ENCODE assay signal across 17 cellular contexts in genomic region chr5:113040672-113041071, GRCh38.
DNase-seq lines count a peak whose midpoint lies in the region; ATAC-seq, FAIRE-seq and TF ChIP-seq lines count a peak whose summit lies in the region.
"Had no signal": no experiment of that assay in that cellular context is flagged by ENCODE, and none has a peak within 500 bp of the region (broad histone marks: within the 10 kb centered on the region; RNA-seq: fewer than 3 reads in every experiment).

No MANE protein-coding gene starts in this region.

- no peak overlapping the region for H3K4me3 Mint-ChIP-seq in endodermal cell
- H3K4me3 Mint-ChIP-seq: CD4-positive, CD25-positive, alpha-beta regulatory T cell; HFFc6 had no signal

- H3K9me1 ChIP-seq in IMR-90 (ENCODE audit: insufficient read depth, low read length), result no peaks in the 10 kb centered on the region; the same call in 1 of the 2 replicates

- dilution Hi-C loops in IMR-90 (cut with HindIII; ENCODE audit: low sequenced_read_pairs, unreplicated experiment), result no loop called here

- no peaks in the 10 kb centered on the region for H3K79me2 ChIP-seq in HepG2 (ENCODE audit: insufficient read depth, low read length)

- H3K14ac ChIP-seq in IMR-90 (replicated peaks; ENCODE audit: low read depth, low read length), result no peak overlapping the region

- TF ChIP-seq RAD21 in HepG2 (CRISPR knock-in tag; IDR thresholded peaks at IDR 0.05) (no peak), IMR-90 (IDR thresholded peaks at IDR 0.05; ENCODE audit: low read length) (no peak)

- TF ChIP-seq EP300 in HepG2 (IDR thresholded peaks at IDR 0.05; ENCODE audit: low read depth in 2 of 2, low read length in 2 of 2), result no peak
- TF ChIP-seq EP300 in HepG2 (CRISPR knock-in tag; IDR thresholded peaks at IDR 0.05; ENCODE audit: borderline replicate concordance), result no peak

- H3K27me3 ChIP-seq in HepG2 (ENCODE audit: control insufficient read depth in 1 of 2, insufficient read depth in 2 of 2, low read length in 2 of 2), result no peaks in the 10 kb centered on the region
- no peaks in the 10 kb centered on the region for H3K27me3 ChIP-seq in right lobe of liver
- no peaks in the 10 kb centered on the region for H3K27me3 ChIP-seq in IMR-90 (ENCODE audit: control insufficient read depth, insufficient read depth, low read length)
- no peaks in the 10 kb centered on the region for H3K27me3 ChIP-seq in endodermal cell (ENCODE audit: control insufficient read depth, insufficient read depth, low read length, poor library complexity, severe bottlenecking)

- no peak overlapping the region for H3K56ac ChIP-seq in IMR-90 (ENCODE audit: extremely low read depth, insufficient read depth, low read length)

- H2AK5ac ChIP-seq in IMR-90 (ENCODE audit: low read depth, low read length), result no peak overlapping the region

- POLR2A ChIA-PET in HepG2 (lab: Yijun Ruan, JAX) (no interaction called here), IMR-90 (lab: Charles Lee; ENCODE audit: unreplicated experiment) (no interaction called here)

- no peak overlapping the region for H3K4ac ChIP-seq in IMR-90 (ENCODE audit: low read depth, low read length)

- no peaks in the 10 kb centered on the region for H3K36me3 ChIP-seq in HepG2 (replicated peaks in 1 of 2; ENCODE audit: control insufficient read depth in 1 of 2, insufficient read depth in 2 of 2, low read length in 2 of 2)
- H3K36me3 ChIP-seq in right lobe of liver, result peaks cover 0 to 61% (median 12%) of the 10 kb centered on the region in 4 donors
- H3K36me3 ChIP-seq in IMR-90 (ENCODE audit: control insufficient read depth, insufficient read depth, low read length), result peaks cover 44% of the 10 kb centered on the region
- H3K36me3 ChIP-seq in endodermal cell (ENCODE audit: control insufficient read depth, insufficient read depth, low read length), result peaks cover 94% of the 10 kb centered on the region

- H2AK9ac ChIP-seq in IMR-90 (replicated peaks; ENCODE audit: low read depth, low read length, poor library complexity), result no peak overlapping the region

- DNase-seq in HepG2 (ENCODE audit: low spot score) (no peak), right lobe of liver (no peak), IMR-90 (no peak), endodermal cell (peak; percentile 1), ureter (ENCODE audit: low spot score) (peak; percentile 13), hypothalamus (lab: John Stamatoyannopoulos, UW) (no peak), nucleus accumbens (lab: John Stamatoyannopoulos, UW) (no peak)
- DNase-seq in stimulated activated CD4-positive, alpha-beta T cell treated with anti-CD3 and anti-CD28 coated beads, Interleukin-1b, Interleukin-23, amount 100 ng/mL, for 48 hours, result no peak
- DNase-seq: CD4-positive, CD25-positive, alpha-beta regulatory T cell; DMS79; GDM1; HCEC 1CT; HFFc6; KBM-7 had no signal

- no peak for ATAC-seq in HepG2
- no peak for ATAC-seq in right lobe of liver
- ATAC-seq in IMR-90 (ENCODE audit: low read depth), result no peak

- in situ Hi-C loops in HepG2 (cut with HindIII; ENCODE audit: extremely low pct_ligation_motif_present, low pct_unique_long_range_greater_than_20kb) (loop anchor here (25.0 kb wide), 1 partner anchor 472 kb away; the partner anchor contains the start of gene YTHDC2), IMR-90 (cut with MboI; ENCODE audit: low sequenced_read_pairs) (no loop called here)

- H3K9me3 ChIP-seq in HepG2 (ENCODE audit: low read length), result no peaks in the 10 kb centered on the region
- no peaks in the 10 kb centered on the region for H3K9me3 ChIP-seq in right lobe of liver
- H3K9me3 ChIP-seq in IMR-90 (ENCODE audit: control insufficient read depth, insufficient read depth, low read length), result no peaks in the 10 kb centered on the region
- H3K9me3 ChIP-seq in endodermal cell (ENCODE audit: control insufficient read depth, low read length), result no peaks in the 10 kb centered on the region

- peaks cover 0 to 2% of the 10 kb centered on the region in 2 experiments; a peak in 2 of 4 replicates for H3K79me1 ChIP-seq in IMR-90 (ENCODE audit: low read depth in 1 of 2, low read length in 2 of 2)

- no peak overlapping the region for H3K4me3 ChIP-seq in HepG2 (replicated peaks in 1 of 3; ENCODE audit: insufficient read depth in 1 of 3, low read depth in 2 of 3, low read length in 3 of 3)
- no peak overlapping the region for H3K4me3 ChIP-seq in right lobe of liver
- no peak overlapping the region for H3K4me3 ChIP-seq in IMR-90 (ENCODE audit: insufficient read depth, low read depth, low read length)
- H3K4me3 ChIP-seq in endodermal cell (ENCODE audit: low read length), result no peak overlapping the region

- H3K23ac ChIP-seq in IMR-90 (ENCODE audit: low read depth, low read length), result no peak overlapping the region

- H3K18ac ChIP-seq in IMR-90 (ENCODE audit: low read depth, low read length), result no peak overlapping the region

- no peak for TF ChIP-seq CTCF in HepG2 (CRISPR knock-in tag; IDR thresholded peaks at IDR 0.05)
- TF ChIP-seq CTCF in right lobe of liver (IDR thresholded peaks at IDR 0.05), result no peak
- TF ChIP-seq CTCF in IMR-90 (conservative IDR thresholded peaks at IDR 0.05; ENCODE audit: low read depth, low read length), result no peak
- no peak for TF ChIP-seq CTCF in endodermal cell (conservative IDR thresholded peaks at IDR 0.05)

- 61% methylated on average over 3 of the region's 3 CpGs for WGBS in HepG2 (ENCODE audit: low lambda C conversion rate)
- 91% methylated on average over 3 of the region's 3 CpGs for WGBS in right lobe of liver (ENCODE audit: insufficient coverage, low coverage, low lambda C conversion rate, missing lambda C conversion rate)
- WGBS in IMR-90 (ENCODE audit: extremely low coverage in 2 of 2, insufficient read length in 1 of 2), 2 experiments, result no CpG with 5 or more reads among the region's 3 CpGs
- 92 to 93% methylated on average over 3 of the region's 3 CpGs for WGBS in endodermal cell (ENCODE audit: insufficient coverage in 1 of 2, insufficient read length in 1 of 2), 2 experiments

- H2BK20ac ChIP-seq in IMR-90 (ENCODE audit: low read depth, low read length), result no peak overlapping the region

- no peak overlapping the region for H2BK15ac ChIP-seq in IMR-90 (ENCODE audit: low read depth, low read length)

- H3K27me3 Mint-ChIP-seq in endodermal cell (ENCODE audit: insufficient read depth), result no peaks in the 10 kb centered on the region
- H3K27me3 Mint-ChIP-seq: CD4-positive, CD25-positive, alpha-beta regulatory T cell had no signal

- H3K9me3 Mint-ChIP-seq in endodermal cell, result no peaks in the 10 kb centered on the region
- H3K9me3 Mint-ChIP-seq: CD4-positive, CD25-positive, alpha-beta regulatory T cell; HFFc6 had no signal

- H3K27ac ChIP-seq in HepG2 (ENCODE audit: extremely low read length, insufficient read depth, low read length) (no peak overlapping the region), right lobe of liver (no peak overlapping the region), IMR-90 (ENCODE audit: insufficient read depth, low read length) (no peak overlapping the region), endodermal cell (ENCODE audit: low read depth, low read length) (no peak overlapping the region)

- H4K91ac ChIP-seq in IMR-90 (ENCODE audit: insufficient read depth, low read depth, low read length), result no peak overlapping the region

- TF ChIP-seq POLR2A in HepG2 (IDR thresholded peaks at IDR 0.05; ENCODE audit: insufficient read depth in 1 of 2, low read depth in 2 of 2, low read length in 2 of 2) (no peak), right lobe of liver (IDR thresholded peaks at IDR 0.05) (no peak), IMR-90 (IDR thresholded peaks at IDR 0.05; ENCODE audit: low read depth, low read length) (no peak)

- H2BK5ac ChIP-seq in IMR-90 (ENCODE audit: low read depth, low read length, poor library complexity, severe bottlenecking), result no peak overlapping the region

- intact Hi-C loops in HepG2 (cut with micrococcal nuclease; ENCODE audit: unreplicated experiment), result loop anchor here (5.0 kb wide), 1 partner anchor 567 kb away; no protein-coding TSS in a partner anchor
- intact Hi-C loops in right lobe of liver (cut with DNase I), result no loop called here
- intact Hi-C loops in IMR-90 (cut with micrococcal nuclease), result no loop called here

- no peak overlapping the region for H3K9ac ChIP-seq in HepG2 (ENCODE audit: insufficient read depth, low read depth, low read length)
- H3K9ac ChIP-seq in IMR-90 (ENCODE audit: low read depth, low read length), result no peak overlapping the region
- H3K9ac ChIP-seq in endodermal cell (ENCODE audit: extremely low read depth, low read length, poor library complexity, severe bottlenecking), result no peak overlapping the region

- H3K36me3 Mint-ChIP-seq in endodermal cell (ENCODE audit: low read depth), result peaks cover 84% of the 10 kb centered on the region

- CTCF ChIA-PET in HepG2 (lab: Yijun Ruan, JAX; ENCODE audit: low intra/inter-chr PET ratio, low total read pairs), result no interaction called here
- CTCF ChIA-PET in IMR-90 (lab: Yijun Ruan, JAX), result interaction anchor here (0.8 to 1.0 kb wide), 2 partner anchors 44 to 289 kb away, joined by 3 to 5 read pairs; no protein-coding TSS in a partner anchor

- H4K5ac ChIP-seq in IMR-90 (ENCODE audit: low read depth, low read length), result no peak overlapping the region

- H4K20me1 ChIP-seq in HepG2 (ENCODE audit: insufficient read depth, low read length) (no peaks in the 10 kb centered on the region), IMR-90 (ENCODE audit: insufficient read depth, low read length) (no peaks in the 10 kb centered on the region)

- FAIRE-seq in HepG2 (lab: Jason Lieb, UNC), result no peak
- FAIRE-seq: A204.1, GM12892, HTR-8/SVneo had no signal

- H3K4me2 ChIP-seq in HepG2 (ENCODE audit: low read depth, low read length) (no peak overlapping the region), IMR-90 (ENCODE audit: low read depth, low read length) (no peak overlapping the region)

- H4K8ac ChIP-seq in IMR-90 (ENCODE audit: low read depth in 2 of 2, low read length in 2 of 2), result no peak overlapping the region

- H2AFZ ChIP-seq in HepG2 (ENCODE audit: low read length), result no peak overlapping the region
- no peak overlapping the region for H2AFZ ChIP-seq in IMR-90 (replicated peaks; ENCODE audit: low read length, poor library complexity)

- no peak overlapping the region for H3K27ac Mint-ChIP-seq in endodermal cell
- H3K27ac Mint-ChIP-seq: CD4-positive, CD25-positive, alpha-beta regulatory T cell; HFFc6 had no signal

- H2BK120ac ChIP-seq in IMR-90 (ENCODE audit: low read depth, low read length), result no peak overlapping the region

- peaks cover 3% of the 10 kb centered on the region for H3K4me1 Mint-ChIP-seq in endodermal cell

- BruUV-seq in HepG2 (replicated peaks; lab: Mats Ljungman, UMichigan) (no TSS peak), IMR-90 (replicated peaks; lab: Mats Ljungman, UMichigan) (no TSS peak)

- H3K4me1 ChIP-seq in HepG2 (ENCODE audit: insufficient read depth, low read length), result no peaks in the 10 kb centered on the region
- no peaks in the 10 kb centered on the region for H3K4me1 ChIP-seq in right lobe of liver
- peaks cover 7% of the 10 kb centered on the region for H3K4me1 ChIP-seq in IMR-90 (ENCODE audit: control insufficient read depth, insufficient read depth, low read length)
- H3K4me1 ChIP-seq in endodermal cell (ENCODE audit: control insufficient read depth, insufficient read depth, low read length), result no peaks in the 10 kb centered on the region

TF ChIP-seq in HepG2, 621 proteins besides CTCF, POLR2A, EP300 and RAD21 (continues in another document):
- peak; percentile 91 for TF ChIP-seq MAFF (IDR thresholded peaks at IDR 0.05; ENCODE audit: low read depth, low read length)

TF ChIP-seq in IMR-90, 13 proteins besides CTCF, POLR2A, EP300 and RAD21:
- TF ChIP-seq BHLHE40 (IDR thresholded peaks at IDR 0.05; ENCODE audit: low read depth, low read length) (no peak), MAFK (IDR thresholded peaks at IDR 0.05; ENCODE audit: low read depth, low read length) (peak; percentile 90)

Comparison
In these comparisons a context has a peak if more than half of its experiments do, and no peak if none do; other contexts are left out.
1. DNase-seq: peak in endodermal cell (single experiment) and ureter (single experiment); none in HepG2 (single experiment), right lobe of liver (0 of 3), IMR-90 (single experiment), hypothalamus (0 of 51), nucleus accumbens (0 of 56) and stimulated activated CD4-positive, alpha-beta T cell treated with anti-CD3 and anti-CD28 coated beads, Interleukin-1b, Interleukin-23, amount 100 ng/mL, for 48 hours (single experiment).